In the genomic region with DNA sequence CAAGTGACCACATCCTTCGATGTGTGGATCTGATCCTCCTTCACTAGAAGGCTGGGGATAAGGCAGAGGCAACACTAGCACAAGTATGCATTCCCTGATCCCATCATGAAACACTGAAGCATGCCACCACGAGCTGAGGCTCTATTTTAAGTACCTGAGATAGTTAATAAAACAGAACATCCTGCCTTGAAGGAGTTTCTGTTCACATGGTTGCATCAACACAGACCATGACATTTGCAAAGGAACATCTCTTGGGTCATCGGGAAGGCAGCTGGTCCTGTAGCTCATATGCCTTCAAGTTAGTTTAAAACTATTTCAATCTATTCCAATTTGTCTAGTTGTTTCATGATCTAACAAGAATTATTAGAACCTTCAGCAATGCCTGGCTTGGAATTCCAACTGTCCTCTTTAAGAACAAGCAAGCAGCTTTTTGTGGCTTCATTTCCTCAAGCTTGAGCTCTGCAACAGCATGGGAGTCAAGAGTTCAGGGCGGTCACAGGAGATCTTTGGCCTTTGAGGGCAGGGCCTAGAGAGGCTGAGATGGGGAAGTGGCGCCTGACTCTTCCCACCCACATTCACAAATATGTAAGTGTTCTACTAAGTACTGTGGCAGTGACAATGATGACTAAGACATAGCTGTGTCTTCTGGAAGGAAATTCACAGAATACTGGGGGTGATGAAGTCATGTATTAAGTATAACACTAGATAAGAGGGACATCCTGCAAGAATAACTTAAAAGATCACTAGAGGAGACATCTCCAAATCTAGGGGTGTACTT, we compare ENCODE assay signal across 8 cellular contexts. TPM values are rescaled to one million over a fixed set of nuclear protein-coding genes. Genes with fewer than 3 reads are reported as not detected.
DNase-seq lines count a peak whose midpoint lies in the region; ATAC-seq and TF ChIP-seq lines count a peak whose summit lies in the region.

No MANE protein-coding gene starts in this region.

- peaks cover 32 to 62% (median 41%) of the 10 kb centered on the region in 3 donors for H3K36me3 ChIP-seq in tibial artery

- H3K27me3 ChIP-seq in tibial artery = no peaks in the 10 kb centered on the region

- H3K27ac ChIP-seq in tibial artery = peak overlapping the region; percentile 36 to 76

- CTCF ChIA-PET in HEK293T (lab: Yijun Ruan, JAX) = no interaction called here

- intact Hi-C loops in Right ventricle myocardium inferior (cut with DNase I) (no loop called here), tibial artery (cut with DNase I; ENCODE audit: low total_unique reads) (no loop called here)

- DNase-seq in RPMI7951 (ENCODE audit: low read depth) (peak; percentile 84), Right ventricle myocardium inferior (ENCODE audit: missing footprints) (peak; percentile 68), tibial artery (peak; percentile 63 to 76), HEK293T (ENCODE audit: extremely low spot score) (no peak), erythroblast (lab: John Stamatoyannopoulos, UW) (no peak), NCI-H1930 (lab: John Stamatoyannopoulos, UW) (no peak)

- no peak for TF ChIP-seq POLR2A in erythroblast (IDR thresholded peaks at IDR 0.05; ENCODE audit: low read length)

- no peak for TF ChIP-seq CTCF in tibial artery (IDR thresholded peaks at IDR 0.05)

- H3K9me3 ChIP-seq in tibial artery = no peaks in the 10 kb centered on the region

- peaks cover 0 to 74% (median 44%) of the 10 kb centered on the region in 4 donors for H3K4me1 ChIP-seq in tibial artery

- POLR2A ChIA-PET in HEK293T (lab: Yijun Ruan, JAX) = no interaction called here

- H3K4me3 ChIP-seq in tibial artery = no peak overlapping the region

- ATAC-seq in GM21360 (IDR thresholded peaks at IDR 0.05; ENCODE audit: unreplicated experiment) (peak; percentile 65), Right ventricle myocardium inferior (peak; percentile 76), HG02884 (IDR thresholded peaks at IDR 0.05; ENCODE audit: unreplicated experiment) (no peak)

TF ChIP-seq in HEK293T, 16 proteins besides CTCF, POLR2A, EP300 and RAD21:
- TF ChIP-seq FOXA1 (IDR thresholded peaks at IDR 0.05) (no peak), NFRKB (IDR thresholded peaks at IDR 0.05) (no peak), ZNF384 (IDR thresholded peaks at IDR 0.05) (no peak), HDGF (IDR thresholded peaks at IDR 0.05; ENCODE audit: borderline replicate concordance) (no peak), SUZ12 (IDR thresholded peaks at IDR 0.05) (no peak), SP1 (IDR thresholded peaks at IDR 0.05) (no peak), LEF1 (IDR thresholded peaks at IDR 0.05; ENCODE audit: borderline replicate concordance) (no peak), ARNT (IDR thresholded peaks at IDR 0.05) (no peak), TARDBP (IDR thresholded peaks at IDR 0.05) (no peak)

RNA-seq across cellular contexts. Expression of a gene that starts 15.2 kb away (rescaled TPM):
- total RNA-seq in RPMI7951 (2014; rRNA removed; shearing (Covaris generic)) = 41.7 and 47.2 TPM in 2 replicates
- total RNA-seq in Right ventricle myocardium inferior = 22.1 TPM

Comparison
In these comparisons a context has a peak if more than half of its experiments do, and no peak if none do; other contexts are left out.
1. DNase-seq: peak in RPMI7951 (single experiment), Right ventricle myocardium inferior (single experiment) and tibial artery (2 of 2); none in HEK293T (single experiment), erythroblast (0 of 2) and NCI-H1930 (0 of 2).